8 cellular contexts compared by ENCODE assay signal in the genomic region with DNA sequence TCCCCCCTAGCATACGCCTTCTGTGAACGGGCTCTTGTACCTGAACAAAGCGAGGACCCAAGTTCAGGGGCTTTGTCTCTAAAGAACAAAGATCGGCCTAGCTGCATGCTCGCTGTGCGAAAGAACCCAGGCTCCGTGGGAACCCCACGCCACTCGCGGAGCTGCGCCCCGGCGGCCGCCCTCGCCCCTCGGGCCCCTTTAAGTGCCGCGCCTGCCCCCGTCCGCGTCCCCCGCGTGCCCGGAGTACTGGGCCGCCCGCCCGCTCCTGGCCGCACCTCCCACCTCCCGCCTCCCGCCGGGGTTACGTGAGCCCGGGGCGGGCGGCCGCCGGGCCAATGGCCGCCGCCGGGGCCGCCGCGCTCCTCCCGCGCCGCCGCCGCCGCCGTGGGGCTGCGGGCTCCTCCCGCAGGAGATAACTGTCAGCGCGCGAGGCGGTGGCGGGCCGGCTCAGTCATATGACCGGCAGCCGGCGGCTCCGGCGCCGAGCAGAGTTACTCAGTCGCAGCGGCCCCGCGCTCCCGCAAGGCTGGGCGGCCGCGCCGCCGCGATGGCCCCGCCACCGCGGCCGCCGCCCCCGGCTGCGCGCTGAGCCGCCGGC. TPM values are rescaled to one million over a fixed set of nuclear protein-coding genes. Genes with fewer than 3 reads are reported as not detected.
DNase-seq lines count a peak whose midpoint lies in the region; ATAC-seq and TF ChIP-seq lines count a peak whose summit lies in the region.

A gene (plus strand): TSS at position 450 of the 598 bp plus-strand sequence. CDS start 187 bp downstream, outside the sequence.

- H3K9me3 ChIP-seq in left lung = no peaks in the 10 kb centered on the region

- CTCF ChIA-PET in AG04449 (lab: Yijun Ruan, JAX) = interaction anchor here (1.1 to 1.2 kb wide), 2 partner anchors 12 to 39 kb away, joined by 3 read pairs; no protein-coding TSS in a partner anchor

- no peaks in the 10 kb centered on the region for H3K27me3 Mint-ChIP-seq in activated CD4-positive, alpha-beta T cell treated with anti-CD3 and anti-CD28 coated beads, Interleukin-2, amount 10 ng/mL, durations not matched to agents 24 days and 14 days
- no peaks in the 10 kb centered on the region for H3K27me3 Mint-ChIP-seq in dendritic cell treated with granulocyte-macrophage colony-stimulating factor and Interleukin-4, amounts not matched to agents 40 ng/mL and 50 ng/mL, for 4 days

- intact Hi-C loops in activated CD4-positive, alpha-beta T cell treated with anti-CD3 and anti-CD28 coated beads, Interleukin-2, amount 10 ng/mL, durations not matched to agents 24 days and 14 days (cut with micrococcal nuclease) = loop anchor here (1.0 to 5.0 kb wide), 7 partner anchors 10 to 439 kb away; a partner anchor contains a TSS
- intact Hi-C loops in dendritic cell treated with granulocyte-macrophage colony-stimulating factor and Interleukin-4, amounts not matched to agents 40 ng/mL and 50 ng/mL, for 4 days (cut with micrococcal nuclease) = no loop called here
- intact Hi-C loops in left lung (cut with DNase I) = no loop called here

- POLR2A ChIA-PET in AG04449 (lab: Yijun Ruan, JAX) = interaction anchor here (1.6 to 1.8 kb wide), 2 partner anchors 12 to 42 kb away, joined by 5 to 10 read pairs; no protein-coding TSS in a partner anchor

- H3K9me3 Mint-ChIP-seq in activated CD4-positive, alpha-beta T cell treated with anti-CD3 and anti-CD28 coated beads, Interleukin-2, amount 10 ng/mL, durations not matched to agents 24 days and 14 days = no peaks in the 10 kb centered on the region
- H3K9me3 Mint-ChIP-seq in dendritic cell treated with granulocyte-macrophage colony-stimulating factor and Interleukin-4, amounts not matched to agents 40 ng/mL and 50 ng/mL, for 4 days = no peaks in the 10 kb centered on the region

- H3K36me3 Mint-ChIP-seq in activated CD4-positive, alpha-beta T cell treated with anti-CD3 and anti-CD28 coated beads, Interleukin-2, amount 10 ng/mL, durations not matched to agents 24 days and 14 days (ENCODE audit: low read depth) = peaks cover 6% of the 10 kb centered on the region
- H3K36me3 Mint-ChIP-seq in dendritic cell treated with granulocyte-macrophage colony-stimulating factor and Interleukin-4, amounts not matched to agents 40 ng/mL and 50 ng/mL, for 4 days (ENCODE audit: low read depth) = peaks cover 7% of the 10 kb centered on the region

- H3K4me3 Mint-ChIP-seq in activated CD4-positive, alpha-beta T cell treated with anti-CD3 and anti-CD28 coated beads, Interleukin-2, amount 10 ng/mL, durations not matched to agents 24 days and 14 days = peak within 1 kb of the TSS; percentile 100
- peak within 1 kb of the TSS; percentile 100 for H3K4me3 Mint-ChIP-seq in dendritic cell treated with granulocyte-macrophage colony-stimulating factor and Interleukin-4, amounts not matched to agents 40 ng/mL and 50 ng/mL, for 4 days

- H3K27ac Mint-ChIP-seq in activated CD4-positive, alpha-beta T cell treated with anti-CD3 and anti-CD28 coated beads, Interleukin-2, amount 10 ng/mL, durations not matched to agents 24 days and 14 days = peak within 1 kb of the TSS; percentile 98
- peak within 1 kb of the TSS; percentile 94 for H3K27ac Mint-ChIP-seq in dendritic cell treated with granulocyte-macrophage colony-stimulating factor and Interleukin-4, amounts not matched to agents 40 ng/mL and 50 ng/mL, for 4 days

- H3K4me3 ChIP-seq in AG04449 (ENCODE audit: low read depth, low read length) (peak within 1 kb of the TSS; percentile 80), left lung (peak within 1 kb of the TSS; percentile 66 to 81)

- H3K27me3 ChIP-seq in left lung = no peaks in the 10 kb centered on the region

- peak; percentile 87 for ATAC-seq in GM18867 (IDR thresholded peaks at IDR 0.05; ENCODE audit: unreplicated experiment)
- peak; percentile 69 for ATAC-seq in HG03066 (IDR thresholded peaks at IDR 0.05; ENCODE audit: low read depth, unreplicated experiment)
- ATAC-seq in left lung = peak; percentile 91

- H3K36me3 ChIP-seq in left lung = no peaks in the 10 kb centered on the region

- H3K4me1 ChIP-seq in left lung = peaks cover 0 to 67% of the 10 kb centered on the region in 2 donors

- peaks cover 43% of the 10 kb centered on the region for H3K4me1 Mint-ChIP-seq in activated CD4-positive, alpha-beta T cell treated with anti-CD3 and anti-CD28 coated beads, Interleukin-2, amount 10 ng/mL, durations not matched to agents 24 days and 14 days
- H3K4me1 Mint-ChIP-seq in dendritic cell treated with granulocyte-macrophage colony-stimulating factor and Interleukin-4, amounts not matched to agents 40 ng/mL and 50 ng/mL, for 4 days (ENCODE audit: low read depth) = peaks cover 55% of the 10 kb centered on the region

- TF ChIP-seq CTCF in AG04449 (IDR thresholded peaks at IDR 0.05; ENCODE audit: insufficient read depth, low read length, missing control alignments) (no peak), left lung (IDR thresholded peaks at IDR 0.05) (no peak)

- peak within 1 kb of the TSS; percentile 87 to 89 for H3K27ac ChIP-seq in left lung

- DNase-seq in AG04449 (ENCODE audit: low read depth, low spot score) (no peak), NCI-H2227 treated with DMSO at 0.1 percent for 48 hours (lab: John Stamatoyannopoulos, UW) (peak; percentile 44), left lung (peak; percentile 85 to 95)
- DNase-seq in activated CD4-positive, alpha-beta T cell treated with anti-CD3 and anti-CD28 coated beads, Interleukin-2, amount 10 ng/mL, durations not matched to agents 24 days and 14 days = peak; percentile 94
- DNase-seq in stimulated activated CD4-positive, alpha-beta T cell treated with anti-CD3 and anti-CD28 coated beads, Interleukin-2, amount 100 ng/mL, for 4 hours (ENCODE audit: low read depth) = peak; percentile 49

RNA-seq across cellular contexts. Expression of the gene that starts here (rescaled TPM):
- total RNA-seq in activated CD4-positive, alpha-beta T cell treated with anti-CD3 and anti-CD28 coated beads, Interleukin-2, amount 10 ng/mL, durations not matched to agents 24 days and 14 days = 19.1 and 19.2 TPM in 2 replicates
- 10 to 100 TPM; 56.6 to 71.2 TPM for total RNA-seq in left lung
